In the genomic region with DNA sequence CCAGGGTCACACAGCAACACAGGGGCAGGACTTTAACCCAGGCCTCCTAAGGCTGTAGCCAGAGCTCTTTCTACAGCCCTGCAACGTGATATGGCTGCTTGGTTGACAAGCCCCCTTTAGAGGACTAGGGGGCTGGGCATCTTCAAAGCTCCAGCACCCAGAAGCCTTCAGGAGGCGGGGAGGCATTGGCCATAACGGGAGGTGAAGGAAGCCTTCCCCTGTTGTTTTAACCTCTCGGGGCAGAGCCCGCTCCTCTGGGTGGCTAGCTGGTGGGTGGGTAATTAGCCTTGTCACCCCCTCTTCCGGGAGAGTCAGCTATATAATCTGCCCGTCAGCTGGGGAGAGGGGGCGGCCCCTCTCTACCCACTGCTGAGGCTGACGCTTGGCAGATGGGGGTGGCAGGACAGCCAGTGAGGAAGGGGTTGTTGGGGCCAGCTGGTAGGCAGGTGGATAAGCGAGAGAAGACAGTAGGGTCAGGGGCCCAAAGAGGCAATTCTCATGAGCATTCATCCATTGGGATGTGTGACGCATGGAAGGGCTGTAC, we compare ENCODE assay signal across 23 cellular contexts.
"Had no signal": no experiment of that assay in that cellular context is flagged by ENCODE, and none has a peak within 500 bp of the region (broad histone marks: within the 10 kb centered on the region; RNA-seq: fewer than 3 reads in every experiment).

No MANE protein-coding gene starts in this region.

- H3K36me3 ChIP-seq: SJCRH30 had no signal

- H3K36me3 Mint-ChIP-seq: IgD-negative memory B cell had no signal

- H3K4me1 ChIP-seq: SJCRH30 had no signal

- H3K27me3 ChIP-seq: SJCRH30 had no signal

- H3K9ac ChIP-seq: KMS-11 had no signal

- H3K9me3 ChIP-seq: SJCRH30 had no signal

- H3K4me3 ChIP-seq: K562, SJCRH30 had no signal

- H3K4me3 Mint-ChIP-seq: IgD-negative memory B cell had no signal

- H3K27ac ChIP-seq: KMS-11, SJCRH30 had no signal

- DNase-seq: Kasumi-1, MM.1S, NCI-H1092 treated with DMSO at 0.1 percent for 48 hours, NCI-H1436, NCI-H187, NCI-H2081 treated with DMSO at 0.1 percent for 48 hours, NCI-H2171, NCI-H226, NCI-H446, NCI-H510A, NCI-H524 treated with DMSO at 0.1 percent for 48 hours, NCI-H69, NCI-H774, PC-3, SHP77 treated with DMSO at 0.1 percent for 48 hours, SJCRH30 had no signal

- ATAC-seq: HepG2, K562, Panc1, PC-3, Right ventricle myocardium inferior, SK-N-SH treated with all-trans-retinoic acid at 6 μM for 48 hours had no signal

- H3K4me1 Mint-ChIP-seq: IgD-negative memory B cell had no signal

- H3K4me2 ChIP-seq: KMS-11 had no signal
